2 cellular contexts compared by ENCODE assay signal in the genomic region with DNA sequence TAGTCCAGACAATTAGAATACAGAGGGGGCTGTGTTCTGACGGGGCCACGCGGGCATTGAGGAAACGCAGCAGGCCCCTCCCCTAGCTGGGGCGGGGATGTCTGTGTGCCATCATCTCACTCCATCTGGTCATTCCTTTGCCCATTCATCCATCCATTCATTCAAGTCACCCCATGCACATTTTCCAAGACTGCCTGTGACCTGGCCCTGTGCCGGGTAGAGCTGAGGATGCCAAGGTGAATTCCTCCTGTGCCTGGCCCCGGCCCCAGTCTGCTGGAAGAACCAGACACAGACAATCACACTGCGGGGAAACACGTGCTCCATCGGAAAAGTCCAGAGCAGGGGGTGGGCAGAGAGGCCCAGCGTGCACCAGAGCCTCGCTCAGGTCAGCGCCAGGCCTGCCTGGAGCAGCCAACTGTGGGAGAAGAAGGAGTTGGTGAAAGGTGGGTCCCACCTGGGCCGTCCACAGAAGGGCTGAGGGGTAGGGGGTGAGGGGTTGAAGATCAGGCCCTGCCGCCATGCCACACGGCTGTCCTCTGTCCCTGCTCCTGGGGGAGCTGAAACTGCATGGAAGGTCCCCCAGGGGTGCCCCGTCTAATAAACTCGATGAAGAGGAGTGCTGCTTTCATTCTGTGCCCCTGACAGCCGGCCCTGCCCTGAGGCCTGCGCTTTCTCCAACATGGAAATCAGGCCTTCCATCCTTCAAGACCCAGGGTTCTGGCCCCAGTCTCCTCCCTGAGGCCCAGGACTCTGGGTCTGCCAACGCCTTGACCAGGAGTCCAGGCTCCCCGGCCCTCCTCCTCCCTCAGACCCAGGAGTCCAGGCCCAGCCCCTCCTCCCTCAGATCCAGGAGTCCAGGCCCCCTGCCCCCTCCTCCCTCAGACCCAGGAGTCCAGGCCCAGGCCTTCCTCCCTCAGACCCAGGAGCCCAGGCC.
TF ChIP-seq lines count a peak whose summit lies in the region.

No MANE protein-coding gene starts in this region.

TF ChIP-seq in A549, 52 proteins besides CTCF, POLR2A, EP300 and RAD21 (continued from another document):
- TF ChIP-seq CBX2 (IDR thresholded peaks at IDR 0.05; ENCODE audit: borderline replicate concordance, low read depth) (no peak), BHLHE40 (IDR thresholded peaks at IDR 0.05; ENCODE audit: low read depth, low read length) (no peak), HEYL (CRISPR knock-in tag; IDR thresholded peaks at IDR 0.05) (peak; percentile 88; the same call in 1 of the 2 replicates), JUN (IDR thresholded peaks at IDR 0.05) (peak in 1 of 2 experiments; percentile 53; a peak in 2 of 5 replicates), TFCP2L1 (CRISPR knock-in tag; IDR thresholded peaks at IDR 0.05) (peak; percentile 72; the same call in 1 of the 2 replicates), FOXS1 (CRISPR knock-in tag; IDR thresholded peaks at IDR 0.05) (peak; percentile 77; the same call in 1 of the 2 replicates), MYC (IDR thresholded peaks at IDR 0.05; ENCODE audit: borderline replicate concordance, low read length) (peak; percentile 50; the same call in 1 of the 2 replicates), FOSL2 (IDR thresholded peaks at IDR 0.05) (no peak), FOSL2 (CRISPR knock-in tag; IDR thresholded peaks at IDR 0.05) (peak; percentile 45; the same call in 1 of the 2 replicates), HOXB5 (CRISPR knock-in tag; IDR thresholded peaks at IDR 0.05) (peak; percentile 92), HOXA7 (CRISPR knock-in tag; IDR thresholded peaks at IDR 0.05) (peak; percentile 88), KDM5A (IDR thresholded peaks at IDR 0.05) (no peak), RARB (CRISPR knock-in tag; IDR thresholded peaks at IDR 0.05) (no peak), EHF (CRISPR knock-in tag; IDR thresholded peaks at IDR 0.05) (peak; percentile 95), NPAS2 (CRISPR knock-in tag; IDR thresholded peaks at IDR 0.05; ENCODE audit: borderline replicate concordance) (peak; percentile 86), ZSCAN20 (CRISPR knock-in tag; IDR thresholded peaks at IDR 0.05) (0 out of 2 replicates have a peak, but pooled peaks have one; percentile 47), HOXB13 (CRISPR knock-in tag; IDR thresholded peaks at IDR 0.05; ENCODE audit: low read depth) (peak; percentile 90; the same call in 1 of the 2 replicates), ZFP36 (IDR thresholded peaks at IDR 0.05; ENCODE audit: borderline replicate concordance, partially characterized antibody) (peak; percentile 22), GATA3 (IDR thresholded peaks at IDR 0.05; ENCODE audit: borderline replicate concordance) (peak; percentile 57), TP53 (CRISPR knock-in tag; IDR thresholded peaks at IDR 0.05) (peak; percentile 97), FOSB (CRISPR knock-in tag; IDR thresholded peaks at IDR 0.05) (peak; percentile 9; the same call in 1 of the 2 replicates), JUNB (IDR thresholded peaks at IDR 0.05) (no peak)
- TF ChIP-seq, protein P1, sequence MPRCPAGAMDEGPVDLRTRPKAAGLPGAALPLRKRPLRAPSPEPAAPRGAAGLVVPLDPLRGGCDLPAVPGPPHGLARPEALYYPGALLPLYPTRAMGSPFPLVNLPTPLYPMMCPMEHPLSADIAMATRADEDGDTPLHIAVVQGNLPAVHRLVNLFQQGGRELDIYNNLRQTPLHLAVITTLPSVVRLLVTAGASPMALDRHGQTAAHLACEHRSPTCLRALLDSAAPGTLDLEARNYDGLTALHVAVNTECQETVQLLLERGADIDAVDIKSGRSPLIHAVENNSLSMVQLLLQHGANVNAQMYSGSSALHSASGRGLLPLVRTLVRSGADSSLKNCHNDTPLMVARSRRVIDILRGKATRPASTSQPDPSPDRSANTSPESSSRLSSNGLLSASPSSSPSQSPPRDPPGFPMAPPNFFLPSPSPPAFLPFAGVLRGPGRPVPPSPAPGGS (IDR thresholded peaks at IDR 0.05): peak; percentile 56; the same call in 1 of the 3 replicates
- TF ChIP-seq, protein P2, sequence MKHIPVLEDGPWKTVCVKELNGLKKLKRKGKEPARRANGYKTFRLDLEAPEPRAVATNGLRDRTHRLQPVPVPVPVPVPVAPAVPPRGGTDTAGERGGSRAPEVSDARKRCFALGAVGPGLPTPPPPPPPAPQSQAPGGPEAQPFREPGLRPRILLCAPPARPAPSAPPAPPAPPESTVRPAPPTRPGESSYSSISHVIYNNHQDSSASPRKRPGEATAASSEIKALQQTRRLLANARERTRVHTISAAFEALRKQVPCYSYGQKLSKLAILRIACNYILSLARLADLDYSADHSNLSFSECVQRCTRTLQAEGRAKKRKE (CRISPR knock-in tag; IDR thresholded peaks at IDR 0.05; ENCODE audit: low read depth): peak; percentile 81
- TF ChIP-seq, protein P3, sequence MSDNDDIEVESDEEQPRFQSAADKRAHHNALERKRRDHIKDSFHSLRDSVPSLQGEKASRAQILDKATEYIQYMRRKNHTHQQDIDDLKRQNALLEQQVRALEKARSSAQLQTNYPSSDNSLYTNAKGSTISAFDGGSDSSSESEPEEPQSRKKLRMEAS (IDR thresholded peaks at IDR 0.05): peak; percentile 99
- TF ChIP-seq, protein P4, sequence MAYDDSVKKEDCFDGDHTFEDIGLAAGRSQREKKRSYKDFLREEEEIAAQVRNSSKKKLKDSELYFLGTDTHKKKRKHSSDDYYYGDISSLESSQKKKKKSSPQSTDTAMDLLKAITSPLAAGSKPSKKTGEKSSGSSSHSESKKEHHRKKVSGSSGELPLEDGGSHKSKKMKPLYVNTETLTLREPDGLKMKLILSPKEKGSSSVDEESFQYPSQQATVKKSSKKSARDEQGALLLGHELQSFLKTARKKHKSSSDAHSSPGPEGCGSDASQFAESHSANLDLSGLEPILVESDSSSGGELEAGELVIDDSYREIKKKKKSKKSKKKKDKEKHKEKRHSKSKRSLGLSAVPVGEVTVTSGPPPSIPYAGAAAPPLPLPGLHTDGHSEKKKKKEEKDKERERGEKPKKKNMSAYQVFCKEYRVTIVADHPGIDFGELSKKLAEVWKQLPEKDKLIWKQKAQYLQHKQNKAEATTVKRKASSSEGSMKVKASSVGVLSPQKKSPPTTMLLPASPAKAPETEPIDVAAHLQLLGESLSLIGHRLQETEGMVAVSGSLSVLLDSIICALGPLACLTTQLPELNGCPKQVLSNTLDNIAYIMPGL (CRISPR knock-in tag; IDR thresholded peaks at IDR 0.05; ENCODE audit: borderline replicate concordance): peak; percentile 10; the same call in 1 of the 2 replicates
- TF ChIP-seq, protein P5, sequence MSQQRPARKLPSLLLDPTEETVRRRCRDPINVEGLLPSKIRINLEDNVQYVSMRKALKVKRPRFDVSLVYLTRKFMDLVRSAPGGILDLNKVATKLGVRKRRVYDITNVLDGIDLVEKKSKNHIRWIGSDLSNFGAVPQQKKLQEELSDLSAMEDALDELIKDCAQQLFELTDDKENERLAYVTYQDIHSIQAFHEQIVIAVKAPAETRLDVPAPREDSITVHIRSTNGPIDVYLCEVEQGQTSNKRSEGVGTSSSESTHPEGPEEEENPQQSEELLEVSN (IDR thresholded peaks at IDR 0.05; ENCODE audit: borderline replicate concordance, low read depth): peak; percentile 82; the same call in 1 of the 2 replicates
- TF ChIP-seq, protein P6, sequence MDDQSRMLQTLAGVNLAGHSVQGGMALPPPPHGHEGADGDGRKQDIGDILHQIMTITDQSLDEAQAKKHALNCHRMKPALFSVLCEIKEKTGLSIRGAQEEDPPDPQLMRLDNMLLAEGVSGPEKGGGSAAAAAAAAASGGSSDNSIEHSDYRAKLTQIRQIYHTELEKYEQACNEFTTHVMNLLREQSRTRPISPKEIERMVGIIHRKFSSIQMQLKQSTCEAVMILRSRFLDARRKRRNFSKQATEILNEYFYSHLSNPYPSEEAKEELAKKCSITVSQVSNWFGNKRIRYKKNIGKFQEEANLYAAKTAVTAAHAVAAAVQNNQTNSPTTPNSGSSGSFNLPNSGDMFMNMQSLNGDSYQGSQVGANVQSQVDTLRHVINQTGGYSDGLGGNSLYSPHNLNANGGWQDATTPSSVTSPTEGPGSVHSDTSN (IDR thresholded peaks at IDR 0.05): peak; percentile 82

TF ChIP-seq in HEK293, 187 proteins besides CTCF, POLR2A, EP300 and RAD21 (continued from another document):
- TF ChIP-seq ZNF132 (tag by site-specific recombination; IDR thresholded peaks at IDR 0.05; ENCODE audit: borderline replicate concordance): no peak
- TF ChIP-seq, protein P7, sequence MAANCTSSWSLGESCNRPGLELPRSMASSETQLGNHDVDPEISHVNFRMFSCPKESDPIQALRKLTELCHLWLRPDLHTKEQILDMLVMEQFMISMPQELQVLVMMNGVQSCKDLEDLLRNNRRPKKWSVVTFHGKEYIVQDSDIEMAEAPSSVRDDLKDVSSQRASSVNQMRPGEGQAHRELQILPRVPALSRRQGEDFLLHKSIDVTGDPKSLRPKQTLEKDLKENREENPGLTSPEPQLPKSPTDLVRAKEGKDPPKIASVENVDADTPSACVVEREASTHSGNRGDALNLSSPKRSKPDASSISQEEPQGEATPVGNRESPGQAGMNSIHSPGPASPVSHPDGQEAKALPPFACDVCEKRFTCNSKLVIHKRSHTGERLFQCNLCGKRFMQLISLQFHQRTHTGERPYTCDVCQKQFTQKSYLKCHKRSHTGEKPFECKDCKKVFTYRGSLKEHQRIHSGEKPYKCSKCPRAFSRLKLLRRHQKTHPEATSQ (tag by site-specific recombination; IDR thresholded peaks at IDR 0.05): no peak
- TF ChIP-seq, protein P8, sequence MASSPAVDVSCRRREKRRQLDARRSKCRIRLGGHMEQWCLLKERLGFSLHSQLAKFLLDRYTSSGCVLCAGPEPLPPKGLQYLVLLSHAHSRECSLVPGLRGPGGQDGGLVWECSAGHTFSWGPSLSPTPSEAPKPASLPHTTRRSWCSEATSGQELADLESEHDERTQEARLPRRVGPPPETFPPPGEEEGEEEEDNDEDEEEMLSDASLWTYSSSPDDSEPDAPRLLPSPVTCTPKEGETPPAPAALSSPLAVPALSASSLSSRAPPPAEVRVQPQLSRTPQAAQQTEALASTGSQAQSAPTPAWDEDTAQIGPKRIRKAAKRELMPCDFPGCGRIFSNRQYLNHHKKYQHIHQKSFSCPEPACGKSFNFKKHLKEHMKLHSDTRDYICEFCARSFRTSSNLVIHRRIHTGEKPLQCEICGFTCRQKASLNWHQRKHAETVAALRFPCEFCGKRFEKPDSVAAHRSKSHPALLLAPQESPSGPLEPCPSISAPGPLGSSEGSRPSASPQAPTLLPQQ (tag by site-specific recombination; IDR thresholded peaks at IDR 0.05): peak; percentile 62
